ENCODE assay signal across 10 cellular contexts in genomic region chr11:59263225-59263894, GRCh38. TPM values are rescaled to one million over a fixed set of nuclear protein-coding genes. Genes with fewer than 3 reads are reported as not detected.
A peak's percentile ranks its signal among the peaks of the same experiment; 100 is the strongest.
DNase-seq lines count a peak whose midpoint lies in the region; ATAC-seq and TF ChIP-seq lines count a peak whose summit lies in the region.
"Had no signal": no experiment of that assay in that cellular context is flagged by ENCODE, and none has a peak within 500 bp of the region (broad histone marks: within the 10 kb centered on the region; RNA-seq: fewer than 3 reads in every experiment).

No MANE protein-coding gene starts in this region.

- H3K79me1 ChIP-seq in trophoblast cell (ENCODE audit: low read length): no peaks in the 10 kb centered on the region

- no peak overlapping the region for H3K18ac ChIP-seq in trophoblast cell (ENCODE audit: low read length)

- H3K27me3 ChIP-seq in KMS-11 (ENCODE audit: insufficient read depth, low read depth): no peaks in the 10 kb centered on the region
- no peaks in the 10 kb centered on the region for H3K27me3 ChIP-seq in neural progenitor cell
- no peaks in the 10 kb centered on the region for H3K27me3 ChIP-seq in trophoblast cell (ENCODE audit: insufficient read depth, low read length)

- TF ChIP-seq CTCF in KMS-11 (conservative IDR thresholded peaks at IDR 0.05; ENCODE audit: low read depth, low read length) (peak; percentile 24; the same call in 1 of the 2 replicates), neural progenitor cell (IDR thresholded peaks at IDR 0.05) (peak; percentile 53)

- no peak overlapping the region for H4K8ac ChIP-seq in trophoblast cell (ENCODE audit: low read depth, low read length)

- no peaks in the 10 kb centered on the region for H3K36me3 ChIP-seq in KMS-11 (ENCODE audit: insufficient read depth)
- H3K36me3 ChIP-seq in neural progenitor cell: no peaks in the 10 kb centered on the region
- no peaks in the 10 kb centered on the region for H3K36me3 ChIP-seq in trophoblast cell (ENCODE audit: control insufficient read depth in 1 of 2, insufficient read depth in 2 of 2, low read length in 2 of 2)
- H3K36me3 ChIP-seq: thoracic aorta had no signal

- H2AFZ ChIP-seq in KMS-11 (ENCODE audit: low read depth) (no peak overlapping the region), neural progenitor cell (replicated peaks) (no peak overlapping the region), trophoblast cell (ENCODE audit: insufficient read depth, low read length, poor library complexity) (no peak overlapping the region)

- H3K4me1 Mint-ChIP-seq in neural progenitor cell: peaks cover 6% of the 10 kb centered on the region
- H3K4me1 Mint-ChIP-seq: immature natural killer cell had no signal

- H2BK5ac ChIP-seq in trophoblast cell (ENCODE audit: low read depth, low read length, poor library complexity): no peak overlapping the region

- no CpG with 5 or more reads among the region's 9 CpGs for WGBS in trophoblast cell (ENCODE audit: extremely low coverage, insufficient coverage, insufficient read length)

- no peaks in the 10 kb centered on the region for H3K79me2 ChIP-seq in KMS-11 (ENCODE audit: insufficient read depth, low read depth)
- H3K79me2 ChIP-seq in neural progenitor cell (ENCODE audit: low read depth): no peaks in the 10 kb centered on the region
- no peaks in the 10 kb centered on the region for H3K79me2 ChIP-seq in trophoblast cell (ENCODE audit: control insufficient read depth, insufficient read depth, low read length, poor library complexity)

- peak overlapping the region; percentile 38 for H3K4me3 Mint-ChIP-seq in neural progenitor cell
- H3K4me3 Mint-ChIP-seq: immature natural killer cell had no signal

- peak; percentile 7 to 44 for ATAC-seq in activated naive CD4-positive, alpha-beta T cell treated with anti-CD3 and anti-CD28 coated beads, Interleukin-2, amount 50 U/mL, for 72 hours

- H4K12ac ChIP-seq in trophoblast cell (ENCODE audit: low read depth, low read length): no peak overlapping the region

- H2AK5ac ChIP-seq in trophoblast cell (ENCODE audit: low read length): no peak overlapping the region

- DNase-seq in NCI-H146 (lab: John Stamatoyannopoulos, UW) (peak; percentile 51), NCI-H146 treated with DMSO at 0.1 percent for 48 hours (lab: John Stamatoyannopoulos, UW; ENCODE audit: unreplicated experiment) (no peak), neural progenitor cell (ENCODE audit: low spot score) (peak; percentile 55), trophoblast cell (no peak), SKM-1 treated with dmso at 0.1 percent for 144 hours (lab: John Stamatoyannopoulos, UW; ENCODE audit: unreplicated experiment) (no peak), HEK293T (ENCODE audit: extremely low spot score) (no peak)
- no peak for DNase-seq in activated naive CD4-positive, alpha-beta T cell treated with anti-CD3 and anti-CD28 coated beads, Interleukin-2, amount 50 U/mL, for 72 hours (ENCODE audit: low spot score in 2 of 2)
- DNase-seq: immature natural killer cell had no signal

- no peaks in the 10 kb centered on the region for H3K36me3 Mint-ChIP-seq in activated naive CD4-positive, alpha-beta T cell treated with anti-CD3 and anti-CD28 coated beads, Interleukin-2, amount 50 U/mL, for 72 hours
- H3K36me3 Mint-ChIP-seq in neural progenitor cell: no peaks in the 10 kb centered on the region

- H3K4me2 ChIP-seq in KMS-11 (no peak overlapping the region), neural progenitor cell (no peak overlapping the region), trophoblast cell (ENCODE audit: low read length) (no peak overlapping the region)

- H4K20me1 ChIP-seq in KMS-11 (ENCODE audit: insufficient read depth): no peaks in the 10 kb centered on the region
- no peaks in the 10 kb centered on the region for H4K20me1 ChIP-seq in neural progenitor cell (ENCODE audit: low read depth)

- peaks cover 10% of the 10 kb centered on the region for H3K27me3 Mint-ChIP-seq in neural progenitor cell (ENCODE audit: insufficient read depth, low read depth)

- H3K4me1 ChIP-seq in KMS-11 (ENCODE audit: low read depth, poor library complexity, severe bottlenecking): no peaks in the 10 kb centered on the region
- no peaks in the 10 kb centered on the region for H3K4me1 ChIP-seq in neural progenitor cell
- H3K4me1 ChIP-seq in trophoblast cell (ENCODE audit: control insufficient read depth in 1 of 2, insufficient read depth in 2 of 2, low read length in 2 of 2): peaks cover 0 to 3% of the 10 kb centered on the region in 2 experiments

- no peak overlapping the region for H2BK120ac ChIP-seq in trophoblast cell (ENCODE audit: insufficient read depth, low read length, poor library complexity)

- H3K4me3 ChIP-seq in KMS-11 (IDR thresholded peaks at IDR 0.05; ENCODE audit: insufficient read depth, low read depth, low read length): no peak overlapping the region
- H3K4me3 ChIP-seq in neural progenitor cell: no peak overlapping the region
- H3K4me3 ChIP-seq in trophoblast cell (ENCODE audit: low read depth, low read length): no peak overlapping the region
- H3K4me3 ChIP-seq: thoracic aorta had no signal

- no peak overlapping the region for H3K14ac ChIP-seq in trophoblast cell (ENCODE audit: low read length)

- H3K9me3 ChIP-seq in neural progenitor cell (ENCODE audit: low read depth) (no peaks in the 10 kb centered on the region), trophoblast cell (ENCODE audit: insufficient read depth, low read depth, low read length) (peaks cover 5% of the 10 kb centered on the region)
- H3K9me3 ChIP-seq: thoracic aorta had no signal

- no peak overlapping the region for H4K91ac ChIP-seq in trophoblast cell (ENCODE audit: low read depth, low read length)

- H3K9me3 Mint-ChIP-seq in activated naive CD4-positive, alpha-beta T cell treated with anti-CD3 and anti-CD28 coated beads, Interleukin-2, amount 50 U/mL, for 72 hours: no peaks in the 10 kb centered on the region
- H3K9me3 Mint-ChIP-seq in neural progenitor cell: peaks cover 2% of the 10 kb centered on the region
- H3K9me3 Mint-ChIP-seq: immature natural killer cell had no signal

- no peak overlapping the region for H3K27ac Mint-ChIP-seq in activated naive CD4-positive, alpha-beta T cell treated with anti-CD3 and anti-CD28 coated beads, Interleukin-2, amount 50 U/mL, for 72 hours
- no peak overlapping the region for H3K27ac Mint-ChIP-seq in neural progenitor cell
- H3K27ac Mint-ChIP-seq: immature natural killer cell had no signal

- no peaks in the 10 kb centered on the region for H3F3A ChIP-seq in neural progenitor cell (ENCODE audit: low read depth)

- CTCF ChIA-PET in HEK293T (lab: Yijun Ruan, JAX): interaction anchor here (0.6 kb wide), 1 partner anchor 292 kb away, joined by 4 read pairs; no protein-coding TSS in a partner anchor

- POLR2A ChIA-PET in HEK293T (lab: Yijun Ruan, JAX): no interaction called here

- H3K27ac ChIP-seq in KMS-11: no peak overlapping the region
- no peak overlapping the region for H3K27ac ChIP-seq in neural progenitor cell
- no peak overlapping the region for H3K27ac ChIP-seq in trophoblast cell (ENCODE audit: low read depth, low read length)
- H3K27ac ChIP-seq: thoracic aorta had no signal

- H3K4ac ChIP-seq in trophoblast cell (ENCODE audit: low read depth, low read length): no peak overlapping the region

- H2BK12ac ChIP-seq in trophoblast cell (ENCODE audit: low read length): no peak overlapping the region

- no peak overlapping the region for H3K9ac ChIP-seq in KMS-11
- no peak overlapping the region for H3K9ac ChIP-seq in neural progenitor cell
- no peak overlapping the region for H3K9ac ChIP-seq in trophoblast cell (ENCODE audit: low read length)

- H3K23ac ChIP-seq in trophoblast cell (ENCODE audit: low read length): no peak overlapping the region

TF ChIP-seq in HEK293T, 16 proteins besides CTCF, POLR2A, EP300 and RAD21:
- no peak for TF ChIP-seq SP1 (IDR thresholded peaks at IDR 0.05)
- no peak for TF ChIP-seq L3MBTL2 (conservative IDR thresholded peaks at IDR 0.05)

RNA-seq across cellular contexts. Expression of gene MPEG1, which starts 50.6 kb away (rescaled TPM):
- not detected for total RNA-seq in activated naive CD4-positive, alpha-beta T cell treated with anti-CD3 and anti-CD28 coated beads, Interleukin-2, amount 50 U/mL, for 72 hours
- not detected in 2 replicates for total RNA-seq in neural progenitor cell (ENCODE audit: low replicate concordance)
- not detected in 2 replicates for polyA plus RNA-seq in trophoblast cell (2013)

Comparison
In these comparisons a context has a peak if more than half of its experiments do, and no peak if none do; other contexts are left out.
1. DNase-seq: peak in NCI-H146 (single experiment) and neural progenitor cell (single experiment); none in NCI-H146 treated with DMSO at 0.1 percent for 48 hours (single experiment), activated naive CD4-positive, alpha-beta T cell treated with anti-CD3 and anti-CD28 coated beads, Interleukin-2, amount 50 U/mL, for 72 hours (0 of 2), trophoblast cell (0 of 2), SKM-1 treated with dmso at 0.1 percent for 144 hours (single experiment) and HEK293T (single experiment).